ENCODE assay signal across 16 cellular contexts in genomic region chr3:11996500-11996899, GRCh38.
"Had no signal": no experiment of that assay in that cellular context is flagged by ENCODE, and none has a peak within 500 bp of the region (broad histone marks: within the 10 kb centered on the region; RNA-seq: fewer than 3 reads in every experiment).

No MANE protein-coding gene starts in this region.

- DNase-seq: activated CD4-positive, alpha-beta T cell treated with anti-CD3 and anti-CD28 coated beads for 4 hours; activated CD4-positive, alpha-beta T cell treated with anti-CD3 and anti-CD28 coated beads, Interleukin-2, amount 50 U/mL, for 4 hours; activated CD4-positive, CD25-positive, alpha-beta regulatory T cell; activated naive CD4-positive, alpha-beta T cell; activated T-cell treated with anti-CD3 and anti-CD28 coated beads for 4 hours; activated T-cell treated with anti-CD3 and anti-CD28 coated beads, Interleukin-2, amount 50 U/mL, for 72 hours; central memory CD4-positive, alpha-beta T cell; dermis blood vessel endothelial cell; effector CD4-positive, alpha-beta T cell; foreskin melanocyte; left cardiac atrium; left ventricle myocardium superior; right lobe of liver; stimulated activated CD4-positive, alpha-beta T cell treated with anti-CD3 and anti-CD28 coated beads, Interleukin-2, amount 100 ng/mL, for 48 hours; stimulated activated naive CD4-positive, alpha-beta T cell treated with Interleukin-2 at 50 U/mL for 16 hours had no signal

- ATAC-seq: activated naive CD4-positive, alpha-beta T cell treated with anti-CD3 and anti-CD28 coated beads, Interleukin-2, amount 50 U/mL, for 72 hours; activated T-cell treated with anti-CD3 and anti-CD28 coated beads, Interleukin-2, amount 50 U/mL, for 72 hours; left cardiac atrium; left ventricle myocardium superior; right lobe of liver had no signal
